ENCODE assay signal across 16 cellular contexts in the genomic region with DNA sequence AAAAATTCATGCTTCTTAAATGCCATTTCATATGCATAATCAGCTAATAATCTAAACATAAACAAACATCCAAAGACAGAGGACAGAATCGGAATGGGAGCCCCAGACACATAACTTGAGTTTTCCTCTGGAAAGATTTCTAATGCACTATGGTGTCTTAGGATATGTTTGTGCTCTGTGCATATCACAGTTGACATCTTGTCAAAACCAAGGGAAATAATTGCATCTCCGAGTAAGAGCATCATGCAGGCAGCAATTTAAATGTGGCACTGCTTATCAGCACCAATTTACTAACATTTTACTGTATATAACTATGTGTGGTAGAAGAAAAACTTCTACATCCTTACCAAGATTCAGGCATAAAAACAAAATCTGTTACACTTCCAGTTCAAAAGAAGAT.
DNase-seq lines count a peak whose midpoint lies in the region; ATAC-seq and TF ChIP-seq lines count a peak whose summit lies in the region.
"Had no signal": no experiment of that assay in that cellular context is flagged by ENCODE, and none has a peak within 500 bp of the region (broad histone marks: within the 10 kb centered on the region; RNA-seq: fewer than 3 reads in every experiment).

No MANE protein-coding gene starts in this region.

- H3K4me3 Mint-ChIP-seq in GM23338, result no peak overlapping the region
- H3K4me3 Mint-ChIP-seq: CD14-positive monocyte; CD4-positive, alpha-beta memory T cell; H9; IgD-negative memory B cell had no signal

- H3K27me3 Mint-ChIP-seq in GM23338 (ENCODE audit: insufficient read depth, low read depth, poor library complexity), result no peaks in the 10 kb centered on the region

- H3K36me3 ChIP-seq in GM23338 (ENCODE audit: insufficient read depth) (no peaks in the 10 kb centered on the region), OCI-LY3 (replicated peaks; ENCODE audit: low read depth, low read length) (no peaks in the 10 kb centered on the region), neural cell (ENCODE audit: insufficient read depth, low read length) (no peaks in the 10 kb centered on the region)
- H3K36me3 ChIP-seq: BLaER1 had no signal

- peaks cover 19% of the 10 kb centered on the region for H3K4me1 Mint-ChIP-seq in GM23338
- H3K4me1 Mint-ChIP-seq: CD4-positive, alpha-beta memory T cell; IgD-negative memory B cell had no signal

- no peaks in the 10 kb centered on the region for H3F3A ChIP-seq in GM23338 (replicated peaks; ENCODE audit: low read depth)
- H3F3A ChIP-seq in neural cell (ENCODE audit: insufficient read depth, low read length, poor library complexity, severe bottlenecking), result peaks cover 3% of the 10 kb centered on the region

- DNase-seq in GM23338 (ENCODE audit: low spot score) (no peak), GOT3 (lab: John Stamatoyannopoulos, UW) (no peak), OCI-M2 (lab: John Stamatoyannopoulos, UW; ENCODE audit: unreplicated experiment) (no peak), hippocampal formation (lab: John Stamatoyannopoulos, UW) (no peak), NCI-H2227 (lab: John Stamatoyannopoulos, UW; ENCODE audit: unreplicated experiment) (no peak)
- DNase-seq: Calu3; CD4-positive, alpha-beta memory T cell; DND-41; EL; KBM-7 had no signal

- no peak for ATAC-seq in GM23338

- H3K27me3 ChIP-seq in GM23338 (ENCODE audit: insufficient read depth) (no peaks in the 10 kb centered on the region), OCI-LY3 (ENCODE audit: low read depth, low read length) (peaks cover 5% of the 10 kb centered on the region; the same call in 1 of the 2 replicates), neural cell (ENCODE audit: insufficient read depth, low read depth, low read length) (no peaks in the 10 kb centered on the region)
- H3K27me3 ChIP-seq: BLaER1 had no signal

- no peak for TF ChIP-seq CTCF in GM23338 (conservative IDR thresholded peaks at IDR 0.05; ENCODE audit: low read depth in 2 of 2)
- TF ChIP-seq CTCF in OCI-LY3 (IDR thresholded peaks at IDR 0.05; ENCODE audit: low read depth, low read length), result no peak
- no peak for TF ChIP-seq CTCF in neural cell (IDR thresholded peaks at IDR 0.05; ENCODE audit: poor library complexity, severe bottlenecking)

- H3K27ac Mint-ChIP-seq in GM23338, result no peak overlapping the region
- H3K27ac Mint-ChIP-seq: CD14-positive monocyte; CD4-positive, alpha-beta memory T cell; H9; IgD-negative memory B cell had no signal

- H3K9me3 Mint-ChIP-seq in GM23338, result no peaks in the 10 kb centered on the region
- H3K9me3 Mint-ChIP-seq: H9 had no signal

- H3K4me1 ChIP-seq in GM23338 (ENCODE audit: insufficient read depth) (0 out of 2 replicates have a peak, but pooled peaks cover 7% of the 10 kb centered on the region), OCI-LY3 (ENCODE audit: low read length) (no peaks in the 10 kb centered on the region)
- H3K4me1 ChIP-seq: BLaER1 had no signal

- TF ChIP-seq EP300 in neural cell (conservative IDR thresholded peaks at IDR 0.05; ENCODE audit: poor library complexity, severe bottlenecking), result peak; percentile 87

- no peaks in the 10 kb centered on the region for H3K9me3 ChIP-seq in OCI-LY3 (ENCODE audit: insufficient read depth, low read length)
- no peaks in the 10 kb centered on the region for H3K9me3 ChIP-seq in neural cell (ENCODE audit: low read length)

- H3K79me2 ChIP-seq in GM23338 (replicated peaks; ENCODE audit: insufficient read depth) (no peaks in the 10 kb centered on the region), OCI-LY3 (ENCODE audit: low read length) (no peaks in the 10 kb centered on the region), neural cell (replicated peaks; ENCODE audit: insufficient read depth, low read length) (no peaks in the 10 kb centered on the region)

- H3K36me3 Mint-ChIP-seq in GM23338 (ENCODE audit: low read depth), result no peaks in the 10 kb centered on the region
- H3K36me3 Mint-ChIP-seq: CD14-positive monocyte; CD4-positive, alpha-beta memory T cell; IgD-negative memory B cell had no signal

- no peak overlapping the region for H3K4me3 ChIP-seq in GM23338
- H3K4me3 ChIP-seq in OCI-LY3 (ENCODE audit: low read length), result no peak overlapping the region
- peak overlapping the region; percentile 27 for H3K4me3 ChIP-seq in neural cell (ENCODE audit: low read length)
- H3K4me3 ChIP-seq: BLaER1 had no signal

- H3K4me2 ChIP-seq in GM23338, result no peak overlapping the region
- H3K4me2 ChIP-seq in OCI-LY3 (ENCODE audit: low read length), result no peak overlapping the region
- peak overlapping the region; percentile 26 for H3K4me2 ChIP-seq in neural cell (ENCODE audit: low read length)
- H3K4me2 ChIP-seq: BLaER1 had no signal

- H2AFZ ChIP-seq in GM23338 (peak overlapping the region; percentile 91; the same call in 1 of the 2 replicates), OCI-LY3 (ENCODE audit: low read depth, low read length) (0 out of 2 replicates have a peak overlapping the region, but pooled peaks have one; percentile 65), neural cell (ENCODE audit: low read depth, low read length) (no peak overlapping the region)

- H3K9me2 ChIP-seq in GM23338 (ENCODE audit: insufficient read depth) (no peaks in the 10 kb centered on the region), neural cell (ENCODE audit: insufficient read depth, low read length) (no peaks in the 10 kb centered on the region)

- no peak for TF ChIP-seq RAD21 in neural cell (conservative IDR thresholded peaks at IDR 0.05)

- H3K9ac ChIP-seq in OCI-LY3 (ENCODE audit: low read length) (no peak overlapping the region), neural cell (ENCODE audit: low read length) (no peak overlapping the region)
- H3K9ac ChIP-seq: BLaER1 had no signal

- H3K27ac ChIP-seq in GM23338 (ENCODE audit: low read depth) (no peak overlapping the region), OCI-LY3 (ENCODE audit: low read length) (no peak overlapping the region), neural cell (ENCODE audit: low read length) (no peak overlapping the region)
- H3K27ac ChIP-seq: BLaER1 had no signal

- H4K20me1 ChIP-seq in GM23338 (replicated peaks; ENCODE audit: insufficient read depth) (no peaks in the 10 kb centered on the region), OCI-LY3 (ENCODE audit: insufficient read depth, low read length) (no peaks in the 10 kb centered on the region), neural cell (ENCODE audit: insufficient read depth) (no peaks in the 10 kb centered on the region)
- H4K20me1 ChIP-seq: BLaER1 had no signal

TF ChIP-seq in neural cell, 6 proteins besides CTCF, POLR2A, EP300 and RAD21:
- TF ChIP-seq EZH2 (IDR thresholded peaks at IDR 0.05; ENCODE audit: borderline replicate concordance, insufficient read depth, low read length, poor library complexity, severe bottlenecking) (no peak), MXI1 (conservative IDR thresholded peaks at IDR 0.05; ENCODE audit: poor library complexity, severe bottlenecking) (no peak), SMC3 (conservative IDR thresholded peaks at IDR 0.05; ENCODE audit: poor library complexity) (no peak), POLR2AphosphoS5 (IDR thresholded peaks at IDR 0.05) (peak; percentile 93), TAF1 (IDR thresholded peaks at IDR 0.05; ENCODE audit: low read depth) (no peak)
- TF ChIP-seq, protein P1, sequence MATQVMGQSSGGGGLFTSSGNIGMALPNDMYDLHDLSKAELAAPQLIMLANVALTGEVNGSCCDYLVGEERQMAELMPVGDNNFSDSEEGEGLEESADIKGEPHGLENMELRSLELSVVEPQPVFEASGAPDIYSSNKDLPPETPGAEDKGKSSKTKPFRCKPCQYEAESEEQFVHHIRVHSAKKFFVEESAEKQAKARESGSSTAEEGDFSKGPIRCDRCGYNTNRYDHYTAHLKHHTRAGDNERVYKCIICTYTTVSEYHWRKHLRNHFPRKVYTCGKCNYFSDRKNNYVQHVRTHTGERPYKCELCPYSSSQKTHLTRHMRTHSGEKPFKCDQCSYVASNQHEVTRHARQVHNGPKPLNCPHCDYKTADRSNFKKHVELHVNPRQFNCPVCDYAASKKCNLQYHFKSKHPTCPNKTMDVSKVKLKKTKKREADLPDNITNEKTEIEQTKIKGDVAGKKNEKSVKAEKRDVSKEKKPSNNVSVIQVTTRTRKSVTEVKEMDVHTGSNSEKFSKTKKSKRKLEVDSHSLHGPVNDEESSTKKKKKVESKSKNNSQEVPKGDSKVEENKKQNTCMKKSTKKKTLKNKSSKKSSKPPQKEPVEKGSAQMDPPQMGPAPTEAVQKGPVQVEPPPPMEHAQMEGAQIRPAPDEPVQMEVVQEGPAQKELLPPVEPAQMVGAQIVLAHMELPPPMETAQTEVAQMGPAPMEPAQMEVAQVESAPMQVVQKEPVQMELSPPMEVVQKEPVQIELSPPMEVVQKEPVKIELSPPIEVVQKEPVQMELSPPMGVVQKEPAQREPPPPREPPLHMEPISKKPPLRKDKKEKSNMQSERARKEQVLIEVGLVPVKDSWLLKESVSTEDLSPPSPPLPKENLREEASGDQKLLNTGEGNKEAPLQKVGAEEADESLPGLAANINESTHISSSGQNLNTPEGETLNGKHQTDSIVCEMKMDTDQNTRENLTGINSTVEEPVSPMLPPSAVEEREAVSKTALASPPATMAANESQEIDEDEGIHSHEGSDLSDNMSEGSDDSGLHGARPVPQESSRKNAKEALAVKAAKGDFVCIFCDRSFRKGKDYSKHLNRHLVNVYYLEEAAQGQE (IDR thresholded peaks at IDR 0.05; ENCODE audit: borderline replicate concordance), result peak; percentile 79
